8 cellular contexts compared by ENCODE assay signal in the genomic region with DNA sequence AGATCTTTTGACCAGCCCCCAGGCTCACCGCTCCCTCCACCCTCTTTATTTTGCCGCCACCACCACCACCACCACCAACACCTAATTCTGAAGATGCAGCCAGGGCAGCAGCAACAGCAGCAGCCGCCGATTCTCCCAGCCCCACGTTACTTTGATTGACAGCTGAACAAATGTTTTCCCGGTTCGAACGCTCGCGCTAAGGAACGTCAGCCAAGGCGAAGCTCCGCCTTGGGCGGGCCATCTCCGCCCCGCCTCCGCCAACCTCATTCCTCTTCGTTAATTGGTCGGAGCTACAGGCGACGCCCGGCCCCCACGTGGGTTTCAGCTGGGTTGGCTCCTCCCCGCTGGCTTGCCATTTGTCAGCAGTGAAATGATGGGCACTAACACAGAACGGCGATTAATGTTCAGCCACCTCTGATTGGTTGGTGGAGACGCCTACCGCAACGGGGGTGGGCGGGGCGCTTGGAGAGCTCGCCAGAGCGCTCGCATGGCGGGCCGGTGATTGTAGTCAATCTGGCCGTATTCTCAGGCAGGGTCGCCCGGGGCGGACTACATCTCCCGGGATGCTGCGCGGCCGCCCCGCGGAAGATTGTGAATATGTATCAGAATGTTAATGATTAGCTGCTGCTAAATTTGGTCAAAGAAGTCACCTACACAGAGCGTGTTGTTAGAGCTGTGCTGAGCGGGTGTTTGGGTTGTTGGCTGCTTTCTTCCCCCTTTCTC. TPM values are rescaled to one million over a fixed set of nuclear protein-coding genes. Genes with fewer than 3 reads are reported as not detected.
A peak's percentile ranks its signal among the peaks of the same experiment; 100 is the strongest.
DNase-seq lines count a peak whose midpoint lies in the region; ATAC-seq and TF ChIP-seq lines count a peak whose summit lies in the region.

TSS of gene TLE4 (plus strand) at position 657 of the 723 bp plus-strand sequence. CDS start 826 bp downstream, outside the sequence.

- TF ChIP-seq POLR2A in transverse colon (IDR thresholded peaks at IDR 0.05): peak; percentile 99

- intact Hi-C loops in T-helper 1 cell treated with Interleukin-12 subunit alpha and Interleukin-12 subunit beta and Interleukin-4 antibody, amounts not matched to agents 30 ng/mL and 1 ng/mL, for 36 hours (cut with micrococcal nuclease): loop anchor here (1.0 to 5.0 kb wide), 17 partner anchors 22 to 1539 kb away; partner anchors contain the start of genes CEP78 and GNAQ
- intact Hi-C loops in heart right ventricle (cut with DNase I) (loop anchor here in 7 of 10 donors (5.0 to 10.0 kb wide), 7 partner anchors 83 to 231 kb away; no protein-coding TSS in a partner anchor), transverse colon (cut with DNase I; ENCODE audit: low total_unique reads) (no loop called here)

- H3K27ac ChIP-seq in heart right ventricle (peak within 1 kb of the TSS; percentile 34 to 96 (median 93)), transverse colon (peak within 1 kb of the TSS; percentile 90 to 98 (median 96))

- H3K36me3 ChIP-seq in heart right ventricle (peaks cover 0 to 8% (median 0%) of the 10 kb centered on the region in 9 donors), transverse colon (no peaks in the 10 kb centered on the region)

- peaks cover 0 to 8% (median 0%) of the 10 kb centered on the region in 11 donors for H3K9me3 ChIP-seq in heart right ventricle
- H3K9me3 ChIP-seq in transverse colon: no peaks in the 10 kb centered on the region

- H3K4me1 ChIP-seq in heart right ventricle (peaks cover 0 to 48% (median 33%) of the 10 kb centered on the region in 9 donors), transverse colon (peaks cover 8 to 31% (median 17%) of the 10 kb centered on the region in 4 donors)

- TF ChIP-seq CTCF in GM13976 (IDR thresholded peaks at IDR 0.05; ENCODE audit: borderline replicate concordance, control extremely low read depth, extremely low read depth, insufficient read depth, missing control alignments): no peak
- no peak for TF ChIP-seq CTCF in heart right ventricle (IDR thresholded peaks at IDR 0.05)
- TF ChIP-seq CTCF in transverse colon (IDR thresholded peaks at IDR 0.05): no peak

- 0 to 1% methylated on average over 48 of the region's 48 CpGs for WGBS in heart right ventricle, 2 donors
- WGBS in transverse colon (ENCODE audit: low coverage in 1 of 2), 2 donors: 0% methylated on average over 2 to 48 of the region's 48 CpGs

- peak within 1 kb of the TSS; percentile 74 to 98 (median 95) for H3K4me3 ChIP-seq in heart right ventricle
- peak within 1 kb of the TSS; percentile 86 to 98 (median 94) for H3K4me3 ChIP-seq in transverse colon

- TF ChIP-seq EP300 in transverse colon (IDR thresholded peaks at IDR 0.05; ENCODE audit: low read depth): no peak

- in situ Hi-C loops in GM13976 (cut with MboI; ENCODE audit: low sequenced_read_pairs, unreplicated experiment): no loop called here
- in situ Hi-C loops in transverse colon (cut with MboI; ENCODE audit: low pct_ligation_motif_present in 1 of 4, low pct_unique_long_range_greater_than_20kb in 1 of 4, low sequenced_read_pairs in 3 of 4): no loop called here

- peak; percentile 82 for ATAC-seq in HG02870 (IDR thresholded peaks at IDR 0.05; ENCODE audit: unreplicated experiment)
- peak; percentile 95 to 99 (median 98) for ATAC-seq in heart right ventricle

- H3K27me3 ChIP-seq in heart right ventricle (peaks cover 0 to 16% (median 0%) of the 10 kb centered on the region in 7 donors), transverse colon (peaks cover 12% of the 10 kb centered on the region)

- DNase-seq in GM13976 (ENCODE audit: low spot score) (peak; percentile 94), NCI-H146 (lab: John Stamatoyannopoulos, UW) (peak; percentile 99), amniotic stem cell (lab: John Stamatoyannopoulos, UW) (peak; percentile 100), heart right ventricle (peak; percentile 98 to 100), pons (ENCODE audit: low spot score) (peak; percentile 100), transverse colon (peak; percentile 100)

RNA-seq across cellular contexts. Expression of gene TLE4, which starts in this region (rescaled TPM):
- 21.7 and 21.9 TPM in 2 replicates for total RNA-seq in T-helper 1 cell treated with Interleukin-12 subunit alpha and Interleukin-12 subunit beta and Interleukin-4 antibody, amounts not matched to agents 30 ng/mL and 1 ng/mL, for 36 hours
- total RNA-seq in heart right ventricle: 10 to 100 TPM in 8 of 10 donors, 1 to 10 TPM in 2; 9.5 to 17.3 (median 13.1) TPM
- polyA plus RNA-seq in heart right ventricle: 1 to 10 TPM; 4.2 to 5.9 TPM
- 10 to 100 TPM; 19.3 to 87.5 (median 41.5) TPM for total RNA-seq in transverse colon

Comparison
In these comparisons a context has a peak if more than half of its experiments do, and no peak if none do; other contexts are left out.
1. Peak in every context shown above with its lines: DNase-seq, ATAC-seq, H3K4me3 ChIP-seq and H3K27ac ChIP-seq.